ENCODE assay signal across 8 cellular contexts in the genomic region with DNA sequence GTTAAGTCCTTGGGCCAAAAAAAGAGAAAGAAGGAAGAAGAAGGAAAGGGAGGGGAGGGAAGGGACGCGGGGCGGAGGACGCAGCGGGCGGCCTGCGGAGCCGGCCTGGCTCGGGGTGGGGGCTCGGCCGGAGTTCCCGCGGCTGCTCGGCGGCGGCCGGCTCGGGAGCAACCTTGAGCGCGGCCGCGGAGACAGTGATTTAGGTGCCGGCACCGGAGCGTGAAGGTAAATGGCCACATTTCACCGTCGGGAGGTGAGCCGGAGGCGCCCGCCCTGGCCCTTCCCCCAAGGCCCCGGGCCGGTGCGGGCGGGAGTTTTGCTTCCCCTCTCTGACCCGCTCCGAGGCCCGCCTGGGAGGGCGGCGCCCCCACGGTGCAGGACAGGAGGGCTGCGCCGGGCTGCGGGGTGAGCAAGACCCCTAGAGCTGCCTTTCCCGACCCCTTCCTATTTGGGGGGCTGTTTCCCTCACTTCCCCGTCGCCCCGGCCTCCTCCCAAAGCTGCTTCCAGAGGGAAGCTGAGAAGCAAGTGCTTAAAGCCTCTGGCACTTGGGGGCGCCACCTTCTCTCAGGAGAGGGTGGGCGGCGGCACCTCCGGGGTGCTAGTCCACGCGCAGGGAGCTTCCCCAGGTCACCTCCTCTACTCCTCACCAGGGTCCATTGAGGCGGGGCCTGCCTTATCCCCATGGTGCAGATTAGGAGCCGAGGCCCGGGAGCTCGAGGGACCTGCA. TPM values are rescaled to one million over a fixed set of nuclear protein-coding genes. Genes with fewer than 3 reads are reported as not detected.
DNase-seq lines count a peak whose midpoint lies in the region; TF ChIP-seq lines count a peak whose summit lies in the region.

No MANE protein-coding gene starts in this region.

- no peaks in the 10 kb centered on the region for H3K4me1 Mint-ChIP-seq in T-helper 1 cell treated with Interleukin-12 subunit alpha and Interleukin-12 subunit beta and Interleukin-4 antibody, amounts not matched to agents 30 μg/mL and 1 μg/mL, for 36 hours (ENCODE audit: low read depth)
- peaks cover 6% of the 10 kb centered on the region for H3K4me1 Mint-ChIP-seq in activated CD4-positive, alpha-beta memory T cell treated with anti-CD3 and anti-CD28 coated beads, Interleukin-2, amount 10 ng/mL, durations not matched to agents 7 days and 5 days

- peak overlapping the region; percentile 56 for H3K4me3 Mint-ChIP-seq in T-helper 1 cell treated with Interleukin-12 subunit alpha and Interleukin-12 subunit beta and Interleukin-4 antibody, amounts not matched to agents 30 μg/mL and 1 μg/mL, for 36 hours
- H3K4me3 Mint-ChIP-seq in activated CD4-positive, alpha-beta memory T cell treated with anti-CD3 and anti-CD28 coated beads, Interleukin-2, amount 10 ng/mL, durations not matched to agents 7 days and 5 days: no peak overlapping the region

- H3K27me3 Mint-ChIP-seq in T-helper 1 cell treated with Interleukin-12 subunit alpha and Interleukin-12 subunit beta and Interleukin-4 antibody, amounts not matched to agents 30 μg/mL and 1 μg/mL, for 36 hours (ENCODE audit: low read depth): peaks cover 67% of the 10 kb centered on the region
- H3K27me3 Mint-ChIP-seq in activated CD4-positive, alpha-beta memory T cell treated with anti-CD3 and anti-CD28 coated beads, Interleukin-2, amount 10 ng/mL, durations not matched to agents 7 days and 5 days: peaks cover 42% of the 10 kb centered on the region

- peak; percentile 53 for TF ChIP-seq CTCF in cardiac muscle cell (IDR thresholded peaks at IDR 0.05; ENCODE audit: low read depth, low read length)

- peaks cover 9% of the 10 kb centered on the region for H3K27me3 ChIP-seq in cardiac muscle cell

- no peaks in the 10 kb centered on the region for H3K36me3 ChIP-seq in cardiac muscle cell

- DNase-seq in T-helper 1 cell (no peak), cardiac muscle cell (ENCODE audit: low read depth in 1 of 2, low spot score in 1 of 2) (peak; percentile 27 to 50), retina (peak; percentile 56), KBM-7 (no peak), hepatic stellate cell (ENCODE audit: low spot score) (no peak), cortex of kidney (lab: John Stamatoyannopoulos, UW) (no peak)
- DNase-seq in activated CD4-positive, alpha-beta memory T cell treated with anti-CD3 and anti-CD28 coated beads, Interleukin-2, amount 10 ng/mL, durations not matched to agents 7 days and 5 days: peak; percentile 23

- H3K27ac Mint-ChIP-seq in T-helper 1 cell treated with Interleukin-12 subunit alpha and Interleukin-12 subunit beta and Interleukin-4 antibody, amounts not matched to agents 30 μg/mL and 1 μg/mL, for 36 hours: no peak overlapping the region
- no peak overlapping the region for H3K27ac Mint-ChIP-seq in activated CD4-positive, alpha-beta memory T cell treated with anti-CD3 and anti-CD28 coated beads, Interleukin-2, amount 10 ng/mL, durations not matched to agents 7 days and 5 days

- H3K4me3 ChIP-seq in cardiac muscle cell: peak overlapping the region; percentile 36

- POLR2A ChIA-PET in activated CD4-positive, alpha-beta memory T cell treated with anti-CD3 and anti-CD28 coated beads, Interleukin-2, amount 10 ng/mL, durations not matched to agents 7 days and 5 days (lab: Charles Lee): no interaction called here

- no peaks in the 10 kb centered on the region for H3K4me1 ChIP-seq in cardiac muscle cell (ENCODE audit: low read depth)

- no peaks in the 10 kb centered on the region for H3K9me3 Mint-ChIP-seq in T-helper 1 cell treated with Interleukin-12 subunit alpha and Interleukin-12 subunit beta and Interleukin-4 antibody, amounts not matched to agents 30 μg/mL and 1 μg/mL, for 36 hours
- no peaks in the 10 kb centered on the region for H3K9me3 Mint-ChIP-seq in activated CD4-positive, alpha-beta memory T cell treated with anti-CD3 and anti-CD28 coated beads, Interleukin-2, amount 10 ng/mL, durations not matched to agents 7 days and 5 days

- H3K36me3 Mint-ChIP-seq in T-helper 1 cell treated with Interleukin-12 subunit alpha and Interleukin-12 subunit beta and Interleukin-4 antibody, amounts not matched to agents 30 μg/mL and 1 μg/mL, for 36 hours (ENCODE audit: low read depth): no peaks in the 10 kb centered on the region
- no peaks in the 10 kb centered on the region for H3K36me3 Mint-ChIP-seq in activated CD4-positive, alpha-beta memory T cell treated with anti-CD3 and anti-CD28 coated beads, Interleukin-2, amount 10 ng/mL, durations not matched to agents 7 days and 5 days (ENCODE audit: low read depth)

- no peaks in the 10 kb centered on the region for H3K9me3 ChIP-seq in cardiac muscle cell (ENCODE audit: low read depth)

- in situ Hi-C loops in KBM-7 (cut with MboI; ENCODE audit: low pct_unique_long_range_greater_than_20kb, low sequenced_read_pairs): no loop called here

- CTCF ChIA-PET in activated CD4-positive, alpha-beta memory T cell treated with anti-CD3 and anti-CD28 coated beads, Interleukin-2, amount 10 ng/mL, durations not matched to agents 7 days and 5 days (lab: Charles Lee): interaction anchor here (1.0 to 1.1 kb wide), 2 partner anchors 16 to 48 kb away, joined by 3 to 4 read pairs; no protein-coding TSS in a partner anchor

- H3K27ac ChIP-seq in cardiac muscle cell: no peak overlapping the region

RNA-seq across cellular contexts. Expression of a gene that starts 56.5 kb away (rescaled TPM):
- 1 to 10 TPM; 7.3 to 8.4 TPM for total RNA-seq in activated CD4-positive, alpha-beta memory T cell treated with anti-CD3 and anti-CD28 coated beads, Interleukin-2, amount 10 ng/mL, durations not matched to agents 7 days and 5 days
- total RNA-seq in cardiac muscle cell: 8.9 and 9.5 TPM in 2 replicates
- 8.9 and 10.0 TPM in 2 replicates for polyA plus RNA-seq in cardiac muscle cell

Comparison
In these comparisons a context has a peak if more than half of its experiments do, and no peak if none do; other contexts are left out.
1. DNase-seq: peak in activated CD4-positive, alpha-beta memory T cell treated with anti-CD3 and anti-CD28 coated beads, Interleukin-2, amount 10 ng/mL, durations not matched to agents 7 days and 5 days (single experiment), cardiac muscle cell (2 of 2) and retina (single experiment); none in T-helper 1 cell (0 of 5), KBM-7 (single experiment), hepatic stellate cell (single experiment) and cortex of kidney (single experiment).